8 cellular contexts compared by ENCODE assay signal in the genomic region with DNA sequence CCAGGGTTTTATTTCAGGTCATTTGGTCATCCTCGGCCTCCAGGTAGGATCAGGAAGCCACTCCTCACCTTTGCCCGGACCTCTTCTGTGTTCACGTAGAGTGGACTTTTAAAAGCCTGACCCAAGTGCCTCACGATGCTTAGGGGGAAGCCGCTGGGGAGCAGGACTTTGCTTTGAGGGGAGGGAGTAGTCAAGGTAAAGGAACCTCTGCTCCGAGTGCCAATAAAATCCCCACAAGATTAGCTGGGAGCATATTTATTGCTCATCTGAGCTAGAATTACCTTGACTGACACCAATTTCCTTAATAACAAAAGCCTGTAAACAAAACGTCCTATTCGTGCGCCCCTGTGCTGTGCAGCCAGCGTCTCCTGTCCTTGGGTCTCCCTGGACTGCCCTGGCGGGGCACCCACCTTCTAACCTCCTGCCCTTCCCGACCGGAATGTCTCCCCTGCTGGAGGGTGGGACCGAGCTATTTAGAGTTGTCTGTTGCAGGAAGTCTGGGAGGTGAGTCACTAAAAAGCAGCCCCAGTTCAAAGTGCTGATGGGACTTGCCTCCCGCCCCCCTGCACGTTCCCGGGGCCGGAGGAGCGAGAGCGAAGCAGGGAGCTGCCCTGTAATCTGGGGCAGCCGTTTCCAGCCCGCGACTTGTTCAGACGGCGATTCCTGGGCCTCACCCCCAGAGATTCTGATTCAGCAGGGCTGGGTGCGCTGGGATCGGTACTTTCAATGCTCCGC. TPM values are rescaled to one million over a fixed set of nuclear protein-coding genes. Genes with fewer than 3 reads are reported as not detected.
DNase-seq lines count a peak whose midpoint lies in the region; ATAC-seq and TF ChIP-seq lines count a peak whose summit lies in the region.

No MANE protein-coding gene starts in this region.

- H3K4me1 ChIP-seq in RWPE2 (ENCODE audit: insufficient read depth, poor library complexity, severe bottlenecking) (peaks cover 13% of the 10 kb centered on the region), ovary (ENCODE audit: insufficient read depth) (peaks cover 14% of the 10 kb centered on the region), upper lobe of left lung (peaks cover 40 to 59% (median 50%) of the 10 kb centered on the region in 4 donors)

- in situ Hi-C loops in G401 (cut with HindIII; ENCODE audit: low sequenced_read_pairs) = no loop called here

- H3K9me3 ChIP-seq in RWPE2 (ENCODE audit: severe bottlenecking) = no peaks in the 10 kb centered on the region
- H3K9me3 ChIP-seq in ovary = no peaks in the 10 kb centered on the region
- no peaks in the 10 kb centered on the region for H3K9me3 ChIP-seq in upper lobe of left lung

- CTCF ChIA-PET in activated naive CD4-positive, alpha-beta T cell treated with anti-CD3 and anti-CD28 coated beads, Interleukin-2, amount 10 ng/mL, durations not matched to agents 7 days and 5 days (lab: Charles Lee) = interaction anchor here (0.7 to 4.7 kb wide), 19 partner anchors 15 to 409 kb away, joined by 3 to 53 read pairs (median 5); no protein-coding TSS in a partner anchor

- H3K27ac ChIP-seq in RWPE2 (ENCODE audit: poor library complexity, severe bottlenecking) (peak overlapping the region; percentile 94), ovary (peak overlapping the region; percentile 60 to 88), upper lobe of left lung (peak overlapping the region; percentile 86 to 99 (median 92))

- H3K4me3 Mint-ChIP-seq in activated naive CD4-positive, alpha-beta T cell treated with anti-CD3 and anti-CD28 coated beads, Interleukin-2, amount 10 ng/mL, durations not matched to agents 7 days and 5 days = peak overlapping the region; percentile 98

- H3K27me3 ChIP-seq in H7 (ENCODE audit: control insufficient read depth, insufficient read depth, low read length) (peaks cover 4% of the 10 kb centered on the region; the same call in 1 of the 2 replicates), RWPE2 (ENCODE audit: insufficient read depth, poor library complexity, severe bottlenecking) (no peaks in the 10 kb centered on the region), ovary (no peaks in the 10 kb centered on the region), upper lobe of left lung (no peaks in the 10 kb centered on the region)

- TF ChIP-seq POLR2A in ovary (IDR thresholded peaks at IDR 0.05) (peak; percentile 8), upper lobe of left lung (IDR thresholded peaks at IDR 0.05) (peak in 3 of 4 donors; percentile 12 to 48 (median 33))

- peak overlapping the region; percentile 99 for H3K27ac Mint-ChIP-seq in activated naive CD4-positive, alpha-beta T cell treated with anti-CD3 and anti-CD28 coated beads, Interleukin-2, amount 10 ng/mL, durations not matched to agents 7 days and 5 days

- ATAC-seq in RWPE2 (ENCODE audit: low read depth) (peak; percentile 57), Right ventricle myocardium superior (ENCODE audit: poor library complexity) (peak; percentile 51), upper lobe of left lung (ENCODE audit: low FRiP score in 2 of 2) (peak; percentile 53 to 77), GM18868 (IDR thresholded peaks at IDR 0.05; ENCODE audit: unreplicated experiment) (no peak)

- H3K27me3 Mint-ChIP-seq in activated naive CD4-positive, alpha-beta T cell treated with anti-CD3 and anti-CD28 coated beads, Interleukin-2, amount 10 ng/mL, durations not matched to agents 7 days and 5 days = peaks cover 38% of the 10 kb centered on the region

- peaks cover 62% of the 10 kb centered on the region for H3K4me1 Mint-ChIP-seq in activated naive CD4-positive, alpha-beta T cell treated with anti-CD3 and anti-CD28 coated beads, Interleukin-2, amount 10 ng/mL, durations not matched to agents 7 days and 5 days

- DNase-seq in H7 (peak; percentile 88), RWPE2 (ENCODE audit: low spot score) (peak; percentile 95), Right ventricle myocardium superior (peak; percentile 84), ovary (peak; percentile 72 to 79 (median 75)), upper lobe of left lung (peak; percentile 79 to 83), G401 (ENCODE audit: low spot score) (no peak)
- peak; percentile 71 for DNase-seq in activated naive CD4-positive, alpha-beta T cell treated with anti-CD3 and anti-CD28 coated beads, Interleukin-2, amount 10 ng/mL, durations not matched to agents 7 days and 5 days

- H3K9me3 Mint-ChIP-seq in activated naive CD4-positive, alpha-beta T cell treated with anti-CD3 and anti-CD28 coated beads, Interleukin-2, amount 10 ng/mL, durations not matched to agents 7 days and 5 days = no peaks in the 10 kb centered on the region

- TF ChIP-seq CTCF in RWPE2 (IDR thresholded peaks at IDR 0.05; ENCODE audit: poor library complexity, severe bottlenecking) (no peak), ovary (IDR thresholded peaks at IDR 0.05) (peak in 1 of 3 donors; percentile 5), upper lobe of left lung (IDR thresholded peaks at IDR 0.05) (peak in 1 of 6 experiments; percentile 13)

- peaks cover 30% of the 10 kb centered on the region for H3K36me3 Mint-ChIP-seq in activated naive CD4-positive, alpha-beta T cell treated with anti-CD3 and anti-CD28 coated beads, Interleukin-2, amount 10 ng/mL, durations not matched to agents 7 days and 5 days

- no peak for TF ChIP-seq EP300 in ovary (IDR thresholded peaks at IDR 0.05)
- TF ChIP-seq EP300 in upper lobe of left lung (IDR thresholded peaks at IDR 0.05) = peak in 2 of 4 donors; percentile 25 to 28

- intact Hi-C loops in Right ventricle myocardium superior (cut with DNase I) (loop anchor here (5.0 kb wide), 2 partner anchors 142 to 212 kb away; no protein-coding TSS in a partner anchor), ovary (cut with DNase I) (loop anchor here (5.0 to 10.0 kb wide), 7 partner anchors 64 to 304 kb away; no protein-coding TSS in a partner anchor)

- H3K4me3 ChIP-seq in H7 (ENCODE audit: insufficient read depth, low read depth, low read length) (peak overlapping the region; percentile 58), RWPE2 (ENCODE audit: severe bottlenecking) (peak overlapping the region; percentile 53), ovary (peak overlapping the region; percentile 80), upper lobe of left lung (peak overlapping the region; percentile 58 to 79 (median 74))

- WGBS in ovary, 3 donors = 2 to 5% (median 4%) methylated on average over 28 of the region's 28 CpGs
- 4 to 24% methylated on average over 17 to 28 of the region's 28 CpGs for WGBS in upper lobe of left lung, 2 donors

- H3K36me3 ChIP-seq in H7 (replicated peaks; ENCODE audit: control insufficient read depth, insufficient read depth, low read length) (no peaks in the 10 kb centered on the region), RWPE2 (ENCODE audit: low read depth) (no peaks in the 10 kb centered on the region), ovary (no peaks in the 10 kb centered on the region), upper lobe of left lung (no peaks in the 10 kb centered on the region)

RNA-seq across cellular contexts. Expression of gene DHRS3, which starts 0.8 kb away (rescaled TPM):
- 17.7 and 26.2 TPM in 2 replicates for total RNA-seq in H7 (2014; rRNA removed; shearing (Covaris generic))
- 84.7 TPM for total RNA-seq in Right ventricle myocardium superior
- 10 to 100 TPM; 25.8 to 92.3 (median 57.8) TPM for total RNA-seq in ovary
- polyA plus RNA-seq in ovary = 10 to 100 TPM; 32.5 to 33.8 TPM
- 100 to 1,000 TPM in 4 of 6 donors, 10 to 100 TPM in 2; 84.9 to 154 (median 119) TPM for total RNA-seq in upper lobe of left lung
- total RNA-seq in G401 (2014; rRNA removed; shearing (Covaris generic)) = 9.1 and 13.5 TPM in 2 replicates

RNA-seq across cellular contexts. Expression of gene AADACL4, which starts 25.1 kb away (rescaled TPM):
- not detected in 2 replicates for total RNA-seq in H7 (2014; rRNA removed; shearing (Covaris generic))
- total RNA-seq in Right ventricle myocardium superior = not detected
- not detected for total RNA-seq in ovary
- polyA plus RNA-seq in ovary = under 1 TPM in 1 of 2 donors, not detected in 1; 0.38 TPM
- not detected for total RNA-seq in upper lobe of left lung
- not detected in 2 replicates for total RNA-seq in G401 (2014; rRNA removed; shearing (Covaris generic))
